In the genomic region with DNA sequence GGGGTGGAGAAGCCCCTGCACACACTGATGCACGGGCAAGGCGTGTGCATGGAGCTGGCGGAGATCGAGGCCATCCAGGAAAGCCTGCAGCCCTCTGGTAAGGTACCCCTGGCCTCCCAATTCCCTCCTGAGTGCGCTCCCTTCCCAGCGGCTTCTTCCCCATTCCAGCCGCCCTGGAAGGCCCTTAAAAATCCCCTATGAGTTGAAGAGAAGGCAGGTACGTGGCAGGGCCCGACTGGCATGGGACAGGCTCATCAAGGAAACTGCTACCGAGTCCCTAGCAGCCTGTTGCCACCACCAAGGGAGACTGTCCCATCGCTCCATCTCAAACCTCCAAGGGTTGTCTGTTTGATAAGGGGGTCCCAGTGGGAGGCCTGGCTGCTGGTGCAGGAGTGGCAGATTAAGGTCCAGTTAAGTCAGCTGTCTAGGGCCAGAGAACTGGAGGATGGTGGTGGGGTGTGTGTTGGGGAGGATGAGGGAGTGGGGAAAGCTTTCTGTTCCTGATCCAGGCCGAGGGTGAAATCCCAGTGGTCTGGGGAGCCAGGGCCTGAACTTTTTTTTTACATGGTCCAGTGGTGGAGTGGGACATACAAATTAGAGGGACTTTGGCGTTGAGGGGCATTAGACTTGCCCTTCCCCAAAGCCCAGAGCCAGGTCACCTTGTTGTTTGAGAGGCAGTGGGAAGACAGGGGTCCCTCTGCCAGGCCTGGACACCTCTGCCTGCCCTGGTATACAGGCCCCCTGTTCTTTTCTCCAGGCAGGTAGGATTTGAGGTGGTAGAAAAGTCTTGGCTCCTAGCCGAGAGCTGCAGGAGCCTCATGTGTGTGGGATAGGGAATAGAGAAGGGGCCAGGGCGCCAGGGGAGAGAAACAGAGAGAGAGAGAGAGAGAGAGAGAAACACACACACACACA, we compare ENCODE assay signal across 8 cellular contexts. TPM values are rescaled to one million over a fixed set of nuclear protein-coding genes. Genes with fewer than 3 reads are reported as not detected.
DNase-seq lines count a peak whose midpoint lies in the region; ATAC-seq and TF ChIP-seq lines count a peak whose summit lies in the region.

No MANE protein-coding gene starts in this region.

- ATAC-seq in WTC11 (peak; percentile 2; the same call in 1 of the 2 replicates), sciatic nerve (peak; percentile 1)

- H2BK120ac ChIP-seq in H9 (ENCODE audit: low read depth, low read length, poor library complexity, severe bottlenecking): no peak overlapping the region

- no peak overlapping the region for H2BK12ac ChIP-seq in H9 (ENCODE audit: insufficient read length, low read depth, low read length)

- no peak overlapping the region for H4K5ac ChIP-seq in H9 (ENCODE audit: insufficient read length, low read depth, low read length)

- H3K79me1 ChIP-seq in H9 (ENCODE audit: insufficient read depth, low read depth, low read length, poor library complexity, severe bottlenecking): no peaks in the 10 kb centered on the region

- CTCF ChIA-PET in WTC11 (lab: Charles Lee): interaction anchor here (0.5 to 17.3 kb wide), 21 partner anchors 7 to 714 kb away, joined by 3 to 293 read pairs (median 4); a partner anchor contains a TSS

- H2BK20ac ChIP-seq in H9 (ENCODE audit: low read depth, low read length, poor library complexity, severe bottlenecking): no peak overlapping the region

- no peak overlapping the region for H2AFZ ChIP-seq in H9 (ENCODE audit: low read length)

- H3K27ac Mint-ChIP-seq in H9 (no peak overlapping the region), WTC11 (no peak overlapping the region)

- no peaks in the 10 kb centered on the region for H3K27me3 ChIP-seq in H9 (ENCODE audit: insufficient read depth, low read length)

- H3K4me3 Mint-ChIP-seq in H9 (peak overlapping the region; percentile 73 to 94), WTC11 (peak overlapping the region; percentile 83)

- H2BK5ac ChIP-seq in H9 (ENCODE audit: insufficient read length, low read length): no peak overlapping the region

- no peak overlapping the region for H4K8ac ChIP-seq in H9 (replicated peaks; ENCODE audit: insufficient read length, low read depth, low read length)

- no peak overlapping the region for H3K56ac ChIP-seq in H9 (ENCODE audit: insufficient read length, low read depth, low read length)

- DNase-seq in H9 (no peak), WTC11 (ENCODE audit: low spot score) (no peak), fibroblast of villous mesenchyme (ENCODE audit: low read depth) (no peak), sciatic nerve (ENCODE audit: low spot score) (no peak), Ammon's horn (ENCODE audit: low spot score) (no peak), NCI-H2081 (lab: John Stamatoyannopoulos, UW) (no peak), kidney glomerular epithelial cell (lab: John Stamatoyannopoulos, UW) (no peak)
- no peak for DNase-seq in activated CD4-positive, CD25-positive, alpha-beta regulatory T cell (lab: John Stamatoyannopoulos, UW)

- H3K23ac ChIP-seq in H9 (ENCODE audit: insufficient read length, low read depth, low read length): no peak overlapping the region

- peak overlapping the region; percentile 61 for H3K9ac ChIP-seq in H9 (ENCODE audit: extremely low read depth, insufficient read length, low read length)

- no peak overlapping the region for H3T11ph ChIP-seq in H9 (ENCODE audit: low read length)

- H3K27ac ChIP-seq in H9 (ENCODE audit: insufficient read length, low read depth, low read length): no peak overlapping the region

- no peaks in the 10 kb centered on the region for H4K20me1 ChIP-seq in H9 (ENCODE audit: control insufficient read depth, insufficient read depth, insufficient read length)

- H3K27me3 Mint-ChIP-seq in H9 (ENCODE audit: low read depth) (peaks cover 23% of the 10 kb centered on the region), WTC11 (ENCODE audit: low read depth) (peaks cover 12% of the 10 kb centered on the region)

- H3K9me3 Mint-ChIP-seq in H9 (no peaks in the 10 kb centered on the region; a peak in 1 of 5 replicates), WTC11 (no peaks in the 10 kb centered on the region)

- no peak overlapping the region for H3K18ac ChIP-seq in H9 (ENCODE audit: insufficient read length, low read depth, low read length)

- no peak overlapping the region for H2AK5ac ChIP-seq in H9 (ENCODE audit: insufficient read length, low read length)

- no peak overlapping the region for H3K4ac ChIP-seq in H9 (ENCODE audit: low read depth, low read length)

- peaks cover 0 to 6% (median 0%) of the 10 kb centered on the region in 3 experiments; a peak in 3 of 7 replicates for H3K36me3 Mint-ChIP-seq in H9 (ENCODE audit: insufficient read depth in 1 of 3, low read depth in 3 of 3)
- H3K36me3 Mint-ChIP-seq in WTC11: no peaks in the 10 kb centered on the region

- intact Hi-C loops in sciatic nerve (cut with DNase I): loop anchor here (5.0 kb wide), 2 partner anchors 33 to 88 kb away; no protein-coding TSS in a partner anchor

- peaks cover 35 to 42% of the 10 kb centered on the region in 2 experiments for H3K4me1 Mint-ChIP-seq in H9
- H3K4me1 Mint-ChIP-seq in WTC11: peaks cover 46% of the 10 kb centered on the region

- H3K14ac ChIP-seq in H9 (ENCODE audit: insufficient read depth, low read length): peak overlapping the region; percentile 85; the same call in 1 of the 2 replicates

- H3K79me2 ChIP-seq in H9 (ENCODE audit: insufficient read depth, low read length): no peaks in the 10 kb centered on the region; the same call in 1 of the 2 replicates

- WGBS in H9 (ENCODE audit: extremely low coverage, insufficient read length, low lambda C conversion rate): no CpG with 5 or more reads among the region's 15 CpGs

- H3K9me3 ChIP-seq in H9 (ENCODE audit: control insufficient read depth, low read depth, low read length): no peaks in the 10 kb centered on the region

- H3K4me3 ChIP-seq in fibroblast of villous mesenchyme (ENCODE audit: low read depth, low read length): peak overlapping the region; percentile 88

- no peak overlapping the region; the same call in 1 of the 2 replicates for H2BK15ac ChIP-seq in H9 (ENCODE audit: low read depth, low read length)

- H3K4me1 ChIP-seq in H9 (ENCODE audit: insufficient read depth, low read length): peaks cover 9% of the 10 kb centered on the region

- H3K23me2 ChIP-seq in H9 (ENCODE audit: insufficient read length, low read depth, low read length, poor library complexity, severe bottlenecking): peaks cover 19% of the 10 kb centered on the region

- H3K4me2 ChIP-seq in H9 (ENCODE audit: insufficient read depth, insufficient read length, low read length): peak overlapping the region; percentile 78

- POLR2A ChIA-PET in WTC11 (lab: Charles Lee): interaction anchor here (0.7 to 1.2 kb wide), 5 partner anchors 16 to 46 kb away, joined by 4 to 5 read pairs (median 4); a partner anchor contains a TSS

- TF ChIP-seq CTCF in H9 (conservative IDR thresholded peaks at IDR 0.05) (no peak), WTC11 (IDR thresholded peaks at IDR 0.05) (no peak), fibroblast of villous mesenchyme (IDR thresholded peaks at IDR 0.05; ENCODE audit: insufficient read depth, low read depth, low read length) (no peak)

- no peak overlapping the region for H4K91ac ChIP-seq in H9 (ENCODE audit: insufficient read length, low read depth, low read length)

TF ChIP-seq in WTC11, 78 proteins besides CTCF, POLR2A, EP300 and RAD21:
- no peak for TF ChIP-seq ZNF671 (CRISPR knock-in tag; IDR thresholded peaks at IDR 0.05)
- TF ChIP-seq, protein P1, sequence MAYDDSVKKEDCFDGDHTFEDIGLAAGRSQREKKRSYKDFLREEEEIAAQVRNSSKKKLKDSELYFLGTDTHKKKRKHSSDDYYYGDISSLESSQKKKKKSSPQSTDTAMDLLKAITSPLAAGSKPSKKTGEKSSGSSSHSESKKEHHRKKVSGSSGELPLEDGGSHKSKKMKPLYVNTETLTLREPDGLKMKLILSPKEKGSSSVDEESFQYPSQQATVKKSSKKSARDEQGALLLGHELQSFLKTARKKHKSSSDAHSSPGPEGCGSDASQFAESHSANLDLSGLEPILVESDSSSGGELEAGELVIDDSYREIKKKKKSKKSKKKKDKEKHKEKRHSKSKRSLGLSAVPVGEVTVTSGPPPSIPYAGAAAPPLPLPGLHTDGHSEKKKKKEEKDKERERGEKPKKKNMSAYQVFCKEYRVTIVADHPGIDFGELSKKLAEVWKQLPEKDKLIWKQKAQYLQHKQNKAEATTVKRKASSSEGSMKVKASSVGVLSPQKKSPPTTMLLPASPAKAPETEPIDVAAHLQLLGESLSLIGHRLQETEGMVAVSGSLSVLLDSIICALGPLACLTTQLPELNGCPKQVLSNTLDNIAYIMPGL (CRISPR knock-in tag; IDR thresholded peaks at IDR 0.05): 0 out of 2 replicates have a peak, but pooled peaks have one; percentile 0
- TF ChIP-seq NR3C1 (CRISPR knock-in tag; conservative IDR thresholded peaks at IDR 0.05; ENCODE audit: low read depth): no peak
- TF ChIP-seq, protein P2, sequence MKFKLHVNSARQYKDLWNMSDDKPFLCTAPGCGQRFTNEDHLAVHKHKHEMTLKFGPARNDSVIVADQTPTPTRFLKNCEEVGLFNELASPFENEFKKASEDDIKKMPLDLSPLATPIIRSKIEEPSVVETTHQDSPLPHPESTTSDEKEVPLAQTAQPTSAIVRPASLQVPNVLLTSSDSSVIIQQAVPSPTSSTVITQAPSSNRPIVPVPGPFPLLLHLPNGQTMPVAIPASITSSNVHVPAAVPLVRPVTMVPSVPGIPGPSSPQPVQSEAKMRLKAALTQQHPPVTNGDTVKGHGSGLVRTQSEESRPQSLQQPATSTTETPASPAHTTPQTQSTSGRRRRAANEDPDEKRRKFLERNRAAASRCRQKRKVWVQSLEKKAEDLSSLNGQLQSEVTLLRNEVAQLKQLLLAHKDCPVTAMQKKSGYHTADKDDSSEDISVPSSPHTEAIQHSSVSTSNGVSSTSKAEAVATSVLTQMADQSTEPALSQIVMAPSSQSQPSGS (CRISPR knock-in tag; IDR thresholded peaks at IDR 0.05; ENCODE audit: borderline replicate concordance, low read depth): no peak

RNA-seq across cellular contexts. Expression of a gene that starts 1.0 kb away (rescaled TPM):
- 49.9 and 51.1 TPM in 2 replicates for total RNA-seq in H9 (2021)
- total RNA-seq in WTC11 (2021): 155 to 172 TPM (median 162 TPM) in 3 replicates
- total RNA-seq in fibroblast of villous mesenchyme: 188 and 225 TPM in 2 replicates
- total RNA-seq in sciatic nerve: 680 TPM

RNA-seq across cellular contexts. Expression of a gene that starts 26.5 kb away (rescaled TPM):
- total RNA-seq in H9 (2021): 230 TPM in 2 replicates
- 273 to 307 TPM (median 292 TPM) in 3 replicates for total RNA-seq in WTC11 (2021)
- total RNA-seq in fibroblast of villous mesenchyme: 39.9 and 105 TPM in 2 replicates
- 1.4 TPM for total RNA-seq in sciatic nerve

RNA-seq across cellular contexts. Expression of a gene that starts 57.2 kb away (rescaled TPM):
- total RNA-seq in H9 (2021) (0.55 and 0.59 TPM in 2 replicates), WTC11 (2021) (0.55 to 0.87 TPM (median 0.80 TPM) in 3 replicates), fibroblast of villous mesenchyme (not detected in 2 replicates), sciatic nerve (0.36 TPM)

Comparison
In these comparisons a context has a peak if more than half of its experiments do, and no peak if none do; other contexts are left out.
1. RNA of a gene that starts 26.5 kb away (total RNA-seq): 273 to 307 TPM in WTC11, 230 TPM in H9 and 39.9 to 105 TPM in fibroblast of villous mesenchyme; 1.4 TPM in sciatic nerve (single experiment); every median in the first group is over 10 times any median in the second.